ENCODE assay signal across 10 cellular contexts in genomic region chr14:75070383-75070782, GRCh38. TPM values are rescaled to one million over a fixed set of nuclear protein-coding genes. Genes with fewer than 3 reads are reported as not detected.
DNase-seq lines count a peak whose midpoint lies in the region; ATAC-seq, FAIRE-seq and TF ChIP-seq lines count a peak whose summit lies in the region.
"Had no signal": no experiment of that assay in that cellular context is flagged by ENCODE, and none has a peak within 500 bp of the region (broad histone marks: within the 10 kb centered on the region; RNA-seq: fewer than 3 reads in every experiment).

No MANE protein-coding gene starts in this region.

- H3K4me3 ChIP-seq in A549 (no peak overlapping the region), HUES6 (ENCODE audit: low read depth, low read length) (0 out of 2 replicates have a peak overlapping the region, but pooled peaks have one; percentile 82), fibroblast of mammary gland (ENCODE audit: control insufficient read depth, low read depth, low read length) (no peak overlapping the region), pancreas (peak overlapping the region in 2 of 4 donors; percentile 54 to 62)

- DNase-seq in A549 (ENCODE audit: low read depth in 1 of 2, low spot score in 1 of 2) (no peak), fibroblast of mammary gland (ENCODE audit: low read depth) (peak; percentile 78), pancreas (peak; percentile 28 to 77 (median 64)), NCI-H774 (lab: John Stamatoyannopoulos, UW) (no peak), GF-D8 (lab: John Stamatoyannopoulos, UW) (no peak)
- DNase-seq: GOT3, naive B cell had no signal

- no peak for TF ChIP-seq RAD21 in A549 (conservative IDR thresholded peaks at IDR 0.05 in 1 of 2, IDR thresholded peaks at IDR 0.05 in 1 of 2)

- ATAC-seq in A549, result no peak
- ATAC-seq in pancreas, result peak in 2 of 4 donors; percentile 2 to 20
- ATAC-seq in GM18498 (IDR thresholded peaks at IDR 0.05; ENCODE audit: unreplicated experiment), result no peak
- ATAC-seq in GM21360 (IDR thresholded peaks at IDR 0.05; ENCODE audit: unreplicated experiment), result no peak

- no peak for TF ChIP-seq POLR2A in A549 (IDR thresholded peaks at IDR 0.05; ENCODE audit: low read length)

- peak overlapping the region; percentile 88 to 95; a peak in 5 of 6 replicates for H3K27ac ChIP-seq in A549
- H3K27ac ChIP-seq in HUES6 (ENCODE audit: low read depth, low read length), result no peak overlapping the region
- H3K27ac ChIP-seq in pancreas, result peak overlapping the region; percentile 71 to 96 (median 92)

- peak overlapping the region; percentile 92; the same call in 2 of the 3 replicates for H3K4me2 ChIP-seq in A549

- POLR2A ChIA-PET in A549 (lab: Yijun Ruan, JAX), result no interaction called here

- intact Hi-C loops in pancreas (cut with DNase I), result no loop called here

- H3K27me3 ChIP-seq in HUES6 (ENCODE audit: control insufficient read depth, insufficient read depth, low read length) (no peaks in the 10 kb centered on the region), pancreas (no peaks in the 10 kb centered on the region)

- no peak for TF ChIP-seq CTCF in A549 (IDR thresholded peaks at IDR 0.05)
- no peak for TF ChIP-seq CTCF in fibroblast of mammary gland (conservative IDR thresholded peaks at IDR 0.05; ENCODE audit: control insufficient read depth, insufficient read depth, low read depth, low read length)
- no peak for TF ChIP-seq CTCF in pancreas (IDR thresholded peaks at IDR 0.05)

- no peak for TF ChIP-seq EP300 in A549 (IDR thresholded peaks at IDR 0.05)

- H3K36me3 ChIP-seq in HUES6 (ENCODE audit: control insufficient read depth, insufficient read depth, low read length) (no peaks in the 10 kb centered on the region), pancreas (no peaks in the 10 kb centered on the region)

- CTCF ChIA-PET in A549 (lab: Yijun Ruan, JAX), result interaction anchor here (1.0 to 11.4 kb wide), 5 partner anchors 16 to 210 kb away, joined by 3 to 85 read pairs (median 3); no protein-coding TSS in a partner anchor

- WGBS in A549 (ENCODE audit: missing lambda C conversion rate), result 89% methylated on average over 9 of the region's 9 CpGs
- WGBS in pancreas, 2 donors, result 28 to 29% methylated on average over 9 of the region's 9 CpGs

- no peak for FAIRE-seq in A549 (lab: Jason Lieb, UNC)
- no peak for FAIRE-seq in pancreas (lab: Jason Lieb, UNC)

- H3K9ac ChIP-seq in HUES6 (ENCODE audit: low read length), result no peak overlapping the region

- no peaks in the 10 kb centered on the region for H3K9me3 ChIP-seq in A549
- no peaks in the 10 kb centered on the region for H3K9me3 ChIP-seq in HUES6 (ENCODE audit: control insufficient read depth, insufficient read depth, low read depth, low read length)
- no peaks in the 10 kb centered on the region for H3K9me3 ChIP-seq in pancreas

- H3K4me1 ChIP-seq in A549 (peaks cover 16% of the 10 kb centered on the region), HUES6 (ENCODE audit: control insufficient read depth, insufficient read depth, low read length) (peaks cover 6% of the 10 kb centered on the region; the same call in 1 of the 2 replicates), pancreas (peaks cover 9 to 15% (median 10%) of the 10 kb centered on the region in 3 donors)

TF ChIP-seq in A549, 52 proteins besides CTCF, POLR2A, EP300 and RAD21:
- TF ChIP-seq, protein P1, sequence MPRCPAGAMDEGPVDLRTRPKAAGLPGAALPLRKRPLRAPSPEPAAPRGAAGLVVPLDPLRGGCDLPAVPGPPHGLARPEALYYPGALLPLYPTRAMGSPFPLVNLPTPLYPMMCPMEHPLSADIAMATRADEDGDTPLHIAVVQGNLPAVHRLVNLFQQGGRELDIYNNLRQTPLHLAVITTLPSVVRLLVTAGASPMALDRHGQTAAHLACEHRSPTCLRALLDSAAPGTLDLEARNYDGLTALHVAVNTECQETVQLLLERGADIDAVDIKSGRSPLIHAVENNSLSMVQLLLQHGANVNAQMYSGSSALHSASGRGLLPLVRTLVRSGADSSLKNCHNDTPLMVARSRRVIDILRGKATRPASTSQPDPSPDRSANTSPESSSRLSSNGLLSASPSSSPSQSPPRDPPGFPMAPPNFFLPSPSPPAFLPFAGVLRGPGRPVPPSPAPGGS (IDR thresholded peaks at IDR 0.05), result no peak
- TF ChIP-seq NPAS2 (CRISPR knock-in tag; IDR thresholded peaks at IDR 0.05; ENCODE audit: borderline replicate concordance) (no peak), TP53 (CRISPR knock-in tag; IDR thresholded peaks at IDR 0.05) (no peak), FOXS1 (CRISPR knock-in tag; IDR thresholded peaks at IDR 0.05) (no peak), HMGXB4 (CRISPR knock-in tag; IDR thresholded peaks at IDR 0.05; ENCODE audit: borderline replicate concordance) (no peak), KDM1A (IDR thresholded peaks at IDR 0.05; ENCODE audit: low read depth) (no peak), MYC (IDR thresholded peaks at IDR 0.05; ENCODE audit: borderline replicate concordance, low read length) (no peak)
- TF ChIP-seq, protein P2, sequence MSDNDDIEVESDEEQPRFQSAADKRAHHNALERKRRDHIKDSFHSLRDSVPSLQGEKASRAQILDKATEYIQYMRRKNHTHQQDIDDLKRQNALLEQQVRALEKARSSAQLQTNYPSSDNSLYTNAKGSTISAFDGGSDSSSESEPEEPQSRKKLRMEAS (IDR thresholded peaks at IDR 0.05), result no peak
- TF ChIP-seq, protein P3, sequence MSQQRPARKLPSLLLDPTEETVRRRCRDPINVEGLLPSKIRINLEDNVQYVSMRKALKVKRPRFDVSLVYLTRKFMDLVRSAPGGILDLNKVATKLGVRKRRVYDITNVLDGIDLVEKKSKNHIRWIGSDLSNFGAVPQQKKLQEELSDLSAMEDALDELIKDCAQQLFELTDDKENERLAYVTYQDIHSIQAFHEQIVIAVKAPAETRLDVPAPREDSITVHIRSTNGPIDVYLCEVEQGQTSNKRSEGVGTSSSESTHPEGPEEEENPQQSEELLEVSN (IDR thresholded peaks at IDR 0.05; ENCODE audit: borderline replicate concordance, low read depth), result no peak

RNA-seq across cellular contexts. Expression of gene ZC2HC1C, which starts 0.9 kb away (rescaled TPM):
- 2.4 and 2.7 TPM in 2 replicates for polyA plus RNA-seq in A549 (2011; rRNA removed)
- 0.98 and 1.2 TPM in 2 replicates for polyA plus RNA-seq in A549 (2012; cell fraction: cytosol; rRNA removed)
- 0.38 and 0.59 TPM in 2 replicates for polyA plus RNA-seq in A549 (2012; cell fraction: nucleus; rRNA removed)
- polyA plus RNA-seq in A549 (2017; fragmentation: RNase III; extraction: RNeasy Plus Mini Kit Qiagen cat#74134 plus additional on column Dnase treatment), result 2.7 to 3.9 TPM (median 2.8 TPM) in 3 replicates
- polyA minus RNA-seq in A549 (2011; rRNA and poly(A)+ RNA removed), result 1.1 and 1.5 TPM in 2 replicates
- total RNA-seq in pancreas, result 1 to 10 TPM; 2.6 to 7.0 (median 3.6) TPM
- 10 to 100 TPM; 11.9 to 12.1 TPM for polyA plus RNA-seq in pancreas

RNA-seq across cellular contexts. Expression of gene ACYP1, which starts 6.6 kb away (rescaled TPM):
- polyA plus RNA-seq in A549 (2011; rRNA removed) (26.5 and 36.7 TPM in 2 replicates), A549 (2017; fragmentation: RNase III; extraction: RNeasy Plus Mini Kit Qiagen cat#74134 plus additional on column Dnase treatment) (30.0 to 34.3 TPM (median 33.3 TPM) in 3 replicates), pancreas (10 to 100 TPM; 11.7 to 17.4 TPM)
- polyA plus RNA-seq in A549 (2012; cell fraction: cytosol; rRNA removed), result 24.6 and 36.2 TPM in 2 replicates
- 8.0 and 14.5 TPM in 2 replicates for polyA plus RNA-seq in A549 (2012; cell fraction: nucleus; rRNA removed)
- polyA minus RNA-seq in A549 (2011; rRNA and poly(A)+ RNA removed), result 3.4 and 3.9 TPM in 2 replicates
- 1 to 10 TPM; 2.9 to 9.1 (median 5.0) TPM for total RNA-seq in pancreas

RNA-seq across cellular contexts. Expression of gene MLH3, which starts 19.1 kb away (rescaled TPM):
- polyA plus RNA-seq in A549 (2011; rRNA removed), result 30.8 and 32.3 TPM in 2 replicates
- polyA plus RNA-seq in A549 (2012; cell fraction: cytosol; rRNA removed), result 8.4 and 9.1 TPM in 2 replicates
- polyA plus RNA-seq in A549 (2012; cell fraction: nucleus; rRNA removed), result 11.5 and 18.4 TPM in 2 replicates
- polyA plus RNA-seq in A549 (2017; fragmentation: RNase III; extraction: RNeasy Plus Mini Kit Qiagen cat#74134 plus additional on column Dnase treatment), result 15.2 to 16.2 TPM (median 16.0 TPM) in 3 replicates
- polyA minus RNA-seq in A549 (2011; rRNA and poly(A)+ RNA removed), result 36.8 and 41.8 TPM in 2 replicates
- total RNA-seq in pancreas, result 10 to 100 TPM in 5 of 6 donors, 1 to 10 TPM in 1; 9.4 to 23.5 (median 12.0) TPM
- 10 to 100 TPM; 14.7 to 20.8 TPM for polyA plus RNA-seq in pancreas

RNA-seq across cellular contexts. Expression of gene NEK9, which starts 56.5 kb away (rescaled TPM):
- polyA plus RNA-seq in A549 (2011; rRNA removed), result 75.9 and 79.7 TPM in 2 replicates
- 27.0 and 31.8 TPM in 2 replicates for polyA plus RNA-seq in A549 (2012; cell fraction: cytosol; rRNA removed)
- 37.6 and 48.7 TPM in 2 replicates for polyA plus RNA-seq in A549 (2012; cell fraction: nucleus; rRNA removed)
- polyA plus RNA-seq in A549 (2017; fragmentation: RNase III; extraction: RNeasy Plus Mini Kit Qiagen cat#74134 plus additional on column Dnase treatment), result 44.3 to 51.1 TPM (median 49.4 TPM) in 3 replicates
- 46.4 and 53.1 TPM in 2 replicates for polyA minus RNA-seq in A549 (2011; rRNA and poly(A)+ RNA removed)
- 10 to 100 TPM; 23.2 to 54.8 (median 27.2) TPM for total RNA-seq in pancreas
- polyA plus RNA-seq in pancreas, result 10 to 100 TPM; 22.7 to 30.3 TPM

Comparison
In these comparisons a context has a peak if more than half of its experiments do, and no peak if none do; other contexts are left out.
1. DNase-seq: peak in fibroblast of mammary gland (single experiment) and pancreas (6 of 6); none in A549 (0 of 2), NCI-H774 (single experiment) and GF-D8 (single experiment).